14 cellular contexts compared by ENCODE assay signal in the genomic region with DNA sequence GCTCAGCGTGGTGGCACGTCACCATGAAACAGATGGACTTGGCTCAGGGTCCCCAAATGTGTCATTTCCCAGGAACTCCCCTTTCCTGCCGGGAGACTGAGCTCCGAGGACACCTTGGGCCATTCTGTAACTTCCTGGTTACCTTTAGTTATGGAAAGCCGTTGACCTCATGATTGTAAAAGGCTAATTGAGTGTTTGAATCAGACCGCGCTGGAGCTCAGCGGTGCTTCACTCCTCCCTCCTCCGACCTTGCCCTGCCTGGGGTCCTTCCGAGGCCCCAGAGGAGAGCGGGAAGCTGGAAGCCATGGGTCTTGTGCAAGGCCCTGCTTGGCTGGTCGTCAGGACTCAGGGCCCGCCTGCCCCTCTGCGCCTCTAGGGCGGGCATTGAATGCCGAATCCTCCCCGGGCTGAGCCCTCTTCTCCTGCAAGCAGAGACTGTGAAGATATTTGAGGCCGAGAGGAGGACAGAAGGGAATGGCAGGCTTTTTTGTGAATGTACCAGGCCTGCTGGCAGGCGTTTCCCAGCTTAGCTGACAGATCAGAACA. TPM values are rescaled to one million over a fixed set of nuclear protein-coding genes. Genes with fewer than 3 reads are reported as not detected.
"Had no signal": no experiment of that assay in that cellular context is flagged by ENCODE, and none has a peak within 500 bp of the region (broad histone marks: within the 10 kb centered on the region; RNA-seq: fewer than 3 reads in every experiment).

No MANE protein-coding gene starts in this region.

RNA-seq across cellular contexts. Expression of gene KRTAP5-2, which starts 1.4 kb away (rescaled TPM):
- total RNA-seq: activated naive CD4-positive, alpha-beta T cell treated with anti-CD3 and anti-CD28 coated beads, Interleukin-2, amount 50 U/mL, for 72 hours; activated T-cell treated with anti-CD3 and anti-CD28 coated beads, Interleukin-2, amount 50 U/mL, for 72 hours; breast epithelium; gastrocnemius medialis; left ventricle myocardium superior; natural killer cell; osteoblast; renal cortical epithelial cell; sciatic nerve; T-helper 1 cell treated with Interleukin-12 subunit alpha and Interleukin-12 subunit beta and Interleukin-4 antibody, amounts not matched to agents 30 ng/mL and 1 ng/mL, for 36 hours; upper lobe of left lung; vagina had no signal

RNA-seq across cellular contexts. Expression of gene KRTAP5-1, which starts 11.6 kb away (rescaled TPM):
- total RNA-seq: activated naive CD4-positive, alpha-beta T cell treated with anti-CD3 and anti-CD28 coated beads, Interleukin-2, amount 50 U/mL, for 72 hours; activated T-cell treated with anti-CD3 and anti-CD28 coated beads, Interleukin-2, amount 50 U/mL, for 72 hours; breast epithelium; dorsolateral prefrontal cortex; gastrocnemius medialis; left ventricle myocardium superior; natural killer cell; osteoblast; renal cortical epithelial cell; sciatic nerve; T-helper 1 cell treated with Interleukin-12 subunit alpha and Interleukin-12 subunit beta and Interleukin-4 antibody, amounts not matched to agents 30 ng/mL and 1 ng/mL, for 36 hours; upper lobe of left lung; vagina had no signal
- polyA plus RNA-seq: thymus had no signal

RNA-seq across cellular contexts. Expression of gene KRTAP5-3, which starts 11.6 kb away (rescaled TPM):
- total RNA-seq: activated naive CD4-positive, alpha-beta T cell treated with anti-CD3 and anti-CD28 coated beads, Interleukin-2, amount 50 U/mL, for 72 hours; activated T-cell treated with anti-CD3 and anti-CD28 coated beads, Interleukin-2, amount 50 U/mL, for 72 hours; breast epithelium; dorsolateral prefrontal cortex; gastrocnemius medialis; left ventricle myocardium superior; natural killer cell; osteoblast; renal cortical epithelial cell; sciatic nerve; T-helper 1 cell treated with Interleukin-12 subunit alpha and Interleukin-12 subunit beta and Interleukin-4 antibody, amounts not matched to agents 30 ng/mL and 1 ng/mL, for 36 hours; upper lobe of left lung; vagina had no signal

RNA-seq across cellular contexts. Expression of gene KRTAP5-4, which starts 25.3 kb away (rescaled TPM):
- total RNA-seq: activated naive CD4-positive, alpha-beta T cell treated with anti-CD3 and anti-CD28 coated beads, Interleukin-2, amount 50 U/mL, for 72 hours; activated T-cell treated with anti-CD3 and anti-CD28 coated beads, Interleukin-2, amount 50 U/mL, for 72 hours; breast epithelium; dorsolateral prefrontal cortex; gastrocnemius medialis; left ventricle myocardium superior; natural killer cell; osteoblast; renal cortical epithelial cell; sciatic nerve; T-helper 1 cell treated with Interleukin-12 subunit alpha and Interleukin-12 subunit beta and Interleukin-4 antibody, amounts not matched to agents 30 ng/mL and 1 ng/mL, for 36 hours; upper lobe of left lung; vagina had no signal
- polyA plus RNA-seq: thymus had no signal
